ENCODE assay signal across 24 cellular contexts in the genomic region with DNA sequence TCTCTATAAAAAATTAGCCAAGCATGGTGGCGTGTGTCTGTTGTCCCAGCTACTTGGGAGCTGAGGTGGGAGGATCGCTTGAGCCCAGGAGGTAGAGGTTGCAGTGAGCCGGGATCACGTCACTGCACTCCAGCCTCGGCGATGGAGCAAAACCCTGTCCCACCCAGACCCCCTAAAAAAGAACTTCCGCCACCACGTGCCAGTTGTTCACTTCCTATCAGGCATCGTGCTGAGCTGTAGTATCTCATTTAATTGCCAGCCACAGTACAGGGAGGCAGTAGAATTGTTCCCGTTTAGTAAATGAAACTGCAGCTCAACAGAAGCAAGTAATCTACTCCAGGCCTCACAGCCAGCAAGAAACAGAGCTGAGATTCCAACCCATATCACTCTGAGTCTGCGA. TPM values are rescaled to one million over a fixed set of nuclear protein-coding genes. Genes with fewer than 3 reads are reported as not detected.
"Had no signal": no experiment of that assay in that cellular context is flagged by ENCODE, and none has a peak within 500 bp of the region (broad histone marks: within the 10 kb centered on the region; RNA-seq: fewer than 3 reads in every experiment).

No MANE protein-coding gene starts in this region.

- FAIRE-seq: colon, endothelial cell of umbilical vein had no signal

- H3K4me2 ChIP-seq: hepatocyte had no signal

- H3K27me3 ChIP-seq: hepatocyte had no signal

- H3K9me3 ChIP-seq: esophagus muscularis mucosa, gastroesophageal sphincter, heart left ventricle, left lung, lower lobe of right lung, mucosa of descending colon had no signal

- H3K4me3 ChIP-seq: coronary artery, esophagus muscularis mucosa, gastroesophageal sphincter, heart left ventricle, hepatocyte, left lung, lower lobe of right lung, mucosa of descending colon had no signal

- DNase-seq: cerebellar nuclear complex; effector CD4-positive, alpha-beta T cell; effector memory CD4-positive, alpha-beta T cell; foreskin fibroblast; foreskin melanocyte; heart left ventricle; hypothalamus; immature natural killer cell; islet precursor cell; left cardiac atrium; left ventricle myocardium superior; lower lobe of right lung; mesenchymal stem cell; mucosa of descending colon; naive B cell had no signal

- H3K27ac ChIP-seq: coronary artery, esophagus muscularis mucosa, gastroesophageal sphincter, heart left ventricle, hepatocyte, left lung, lower lobe of right lung had no signal

- H2AFZ ChIP-seq: hepatocyte had no signal

RNA-seq across cellular contexts. Expression of gene TMEM132A, which starts 3.0 kb away (rescaled TPM):
- polyA plus RNA-seq: immature natural killer cell had no signal

RNA-seq across cellular contexts. Expression of gene CD6, which starts 50.2 kb away (rescaled TPM):
- total RNA-seq: chondrocyte, endothelial cell of umbilical vein, lung microvascular endothelial cell had no signal
- polyA plus RNA-seq: endothelial cell of umbilical vein, hepatocyte had no signal
